Comparison of ENCODE assay signal across 9 cellular contexts in genomic region chr2:64975232-64975791, GRCh38. TPM values are rescaled to one million over a fixed set of nuclear protein-coding genes. Genes with fewer than 3 reads are reported as not detected.
DNase-seq lines count a peak whose midpoint lies in the region; ATAC-seq and TF ChIP-seq lines count a peak whose summit lies in the region.
"Had no signal": no experiment of that assay in that cellular context is flagged by ENCODE, and none has a peak within 500 bp of the region (broad histone marks: within the 10 kb centered on the region; RNA-seq: fewer than 3 reads in every experiment).

No MANE protein-coding gene starts in this region.

- H3K27me3 ChIP-seq in breast epithelium, result no peaks in the 10 kb centered on the region
- H3K27me3 ChIP-seq in upper lobe of right lung, result no peaks in the 10 kb centered on the region

- H3K36me3 ChIP-seq in breast epithelium (no peaks in the 10 kb centered on the region), upper lobe of right lung (no peaks in the 10 kb centered on the region)

- intact Hi-C loops in breast epithelium (cut with DNase I; ENCODE audit: low total_unique reads), result no loop called here
- intact Hi-C loops in upper lobe of right lung (cut with DNase I), result no loop called here

- H3K27ac ChIP-seq in breast epithelium (no peak overlapping the region), upper lobe of right lung (no peak overlapping the region)

- peak; percentile 48 for ATAC-seq in upper lobe of right lung
- no peak for ATAC-seq in HG03354 (IDR thresholded peaks at IDR 0.05; ENCODE audit: poor library complexity, severe bottlenecking, unreplicated experiment)

- H3K4me3 ChIP-seq in breast epithelium, result no peak overlapping the region
- no peak overlapping the region for H3K4me3 ChIP-seq in upper lobe of right lung

- no peaks in the 10 kb centered on the region for H3K4me1 ChIP-seq in breast epithelium
- H3K4me1 ChIP-seq in upper lobe of right lung, result no peaks in the 10 kb centered on the region

- H3K9me3 ChIP-seq in breast epithelium, result no peaks in the 10 kb centered on the region
- H3K9me3 ChIP-seq in upper lobe of right lung, result no peaks in the 10 kb centered on the region

- no peak for TF ChIP-seq POLR2A in breast epithelium (IDR thresholded peaks at IDR 0.05)

- DNase-seq in LoVo (ENCODE audit: low spot score) (peak; percentile 60), breast epithelium (ENCODE audit: low spot score in 2 of 2) (peak; percentile 66 to 84), hepatic stellate cell (ENCODE audit: low spot score) (peak; percentile 61), upper lobe of right lung (no peak), NCI-H1694 treated with DMSO at 0.1 percent for 48 hours (lab: John Stamatoyannopoulos, UW) (no peak)
- DNase-seq in activated naive CD4-positive, alpha-beta T cell (lab: John Stamatoyannopoulos, UW), result no peak
- DNase-seq: activated CD4-positive, alpha-beta T cell treated with anti-CD3 and anti-CD28 coated beads, Interleukin-2, amount 50 U/mL, for 4 hours; effector memory CD4-positive, alpha-beta T cell had no signal

- TF ChIP-seq CTCF in breast epithelium (IDR thresholded peaks at IDR 0.05), result no peak
- TF ChIP-seq CTCF in upper lobe of right lung (IDR thresholded peaks at IDR 0.05), result no peak

RNA-seq across cellular contexts. Expression of gene SLC1A4, which starts 13.9 kb away (rescaled TPM):
- total RNA-seq in breast epithelium, result 10 to 100 TPM in 2 of 3 donors, 1 to 10 TPM in 1; 9.1 to 31.5 (median 11.4) TPM
- total RNA-seq in upper lobe of right lung, result 12.2 TPM

Comparison
In these comparisons a context has a peak if more than half of its experiments do, and no peak if none do; other contexts are left out.
1. DNase-seq: peak in LoVo (single experiment), breast epithelium (2 of 2) and hepatic stellate cell (single experiment); none in upper lobe of right lung (single experiment), NCI-H1694 treated with DMSO at 0.1 percent for 48 hours (single experiment) and activated naive CD4-positive, alpha-beta T cell (0 of 4).